8 cellular contexts compared by ENCODE assay signal in genomic region chr19:36687214-36688056, GRCh38. TPM values are rescaled to one million over a fixed set of nuclear protein-coding genes. Genes with fewer than 3 reads are reported as not detected.
DNase-seq lines count a peak whose midpoint lies in the region; TF ChIP-seq lines count a peak whose summit lies in the region.

ZNF567 (plus strand) TSS chr19:36687612; CDS start chr19:36694868, 7,256 bp downstream.

- H3K4me3 Mint-ChIP-seq in activated naive CD4-positive, alpha-beta T cell treated with anti-CD3 and anti-CD28 coated beads, Interleukin-2, amount 50 U/mL, for 24 hours = peak within 1 kb of the TSS; percentile 98

- CTCF ChIA-PET in HEK293 (lab: Yijun Ruan, JAX) = interaction anchor here (0.5 to 0.7 kb wide), 4 partner anchors 19 to 1685 kb away, joined by 3 to 4 read pairs (median 4); no protein-coding TSS in a partner anchor

- H3K27ac Mint-ChIP-seq in activated naive CD4-positive, alpha-beta T cell treated with anti-CD3 and anti-CD28 coated beads, Interleukin-2, amount 50 U/mL, for 24 hours = peak within 1 kb of the TSS; percentile 97

- H3K9me3 Mint-ChIP-seq in activated naive CD4-positive, alpha-beta T cell treated with anti-CD3 and anti-CD28 coated beads, Interleukin-2, amount 50 U/mL, for 24 hours = peaks cover 16% of the 10 kb centered on the region

- H3K9me3 ChIP-seq in HEK293 (ENCODE audit: control insufficient read depth, insufficient read depth, low read depth, low read length) (peaks cover 34% of the 10 kb centered on the region), suprapubic skin (no peaks in the 10 kb centered on the region)

- H3K36me3 Mint-ChIP-seq in activated naive CD4-positive, alpha-beta T cell treated with anti-CD3 and anti-CD28 coated beads, Interleukin-2, amount 50 U/mL, for 24 hours = peaks cover 43% of the 10 kb centered on the region

- TF ChIP-seq EP300 in suprapubic skin (IDR thresholded peaks at IDR 0.05) = no peak

- TF ChIP-seq CTCF in HEK293 (tag by site-specific recombination; IDR thresholded peaks at IDR 0.05) (peak; percentile 68), NB4 (IDR thresholded peaks at IDR 0.05; ENCODE audit: low read depth, low read length) (no peak), suprapubic skin (IDR thresholded peaks at IDR 0.05) (no peak)

- peaks cover 53 to 73% of the 10 kb centered on the region in 2 experiments for H3K36me3 ChIP-seq in HEK293 (ENCODE audit: control insufficient read depth in 2 of 2, insufficient read depth in 1 of 2, low read length in 2 of 2)
- peaks cover 30% of the 10 kb centered on the region for H3K36me3 ChIP-seq in suprapubic skin

- whole genome bisulfite sequencing in suprapubic skin = under 1% methylated on average over 45 of the region's 69 CpGs

- H3K27me3 Mint-ChIP-seq in activated naive CD4-positive, alpha-beta T cell treated with anti-CD3 and anti-CD28 coated beads, Interleukin-2, amount 50 U/mL, for 24 hours = no peaks in the 10 kb centered on the region

- no peaks in the 10 kb centered on the region for H3K27me3 ChIP-seq in suprapubic skin

- H3K4me1 ChIP-seq in HEK293 (ENCODE audit: control insufficient read depth, insufficient read depth, low read length) (peaks cover 10% of the 10 kb centered on the region; the same call in 1 of the 2 replicates), suprapubic skin (peaks cover 20% of the 10 kb centered on the region)

- peaks cover 44% of the 10 kb centered on the region for H3K4me1 Mint-ChIP-seq in activated naive CD4-positive, alpha-beta T cell treated with anti-CD3 and anti-CD28 coated beads, Interleukin-2, amount 50 U/mL, for 24 hours

- H3K27ac ChIP-seq in HEK293 (ENCODE audit: extremely low read depth, low read depth, low read length) (peak within 1 kb of the TSS; percentile 87), suprapubic skin (peak within 1 kb of the TSS; percentile 82)

- DNase-seq in GF-D8 (lab: John Stamatoyannopoulos, UW) = peak; percentile 84
- DNase-seq in NB4 (ENCODE audit: low read depth) = peak; percentile 92
- DNase-seq in SK-N-DZ (ENCODE audit: low spot score) = peak; percentile 93
- DNase-seq in glomerular endothelial cell (ENCODE audit: extremely low read depth, low read depth, low spot score) = peak; percentile 60
- DNase-seq in nucleus accumbens (lab: John Stamatoyannopoulos, UW) = peak; percentile 46 to 99 (median 93)
- DNase-seq in suprapubic skin (ENCODE audit: low spot score in 2 of 2) = peak; percentile 98

- H3K4me3 ChIP-seq in HEK293 (ENCODE audit: low read depth, low read length) = peak within 1 kb of the TSS; percentile 61
- H3K4me3 ChIP-seq in NB4 (ENCODE audit: low read depth, low read length) = peak within 1 kb of the TSS; percentile 87
- peak within 1 kb of the TSS; percentile 85 for H3K4me3 ChIP-seq in suprapubic skin

- POLR2A ChIA-PET in HEK293 (lab: Yijun Ruan, JAX) = interaction anchor here (0.6 to 3.3 kb wide), 16 partner anchors 15 to 679 kb away, joined by 3 to 20 read pairs (median 5); partner anchors contain the start of genes ZFP14, ZNF260, ZNF345 and ZNF382

- peak; percentile 69 for TF ChIP-seq POLR2A in NB4 (IDR thresholded peaks at IDR 0.05; ENCODE audit: extremely low read depth, insufficient read length)
- TF ChIP-seq POLR2A in suprapubic skin (IDR thresholded peaks at IDR 0.05) = peak; percentile 7 to 51

TF ChIP-seq in HEK293, 187 proteins besides CTCF, POLR2A, EP300 and RAD21 (continues in another document):
- TF ChIP-seq ZNF280C (tag by site-specific recombination; IDR thresholded peaks at IDR 0.05) (peak; percentile 56; the same call in 1 of the 2 replicates), ZNF266 (tag by site-specific recombination; IDR thresholded peaks at IDR 0.05; ENCODE audit: low read depth) (0 out of 2 replicates have a peak, but pooled peaks have one; percentile 47), ZNF16 (tag by site-specific recombination; IDR thresholded peaks at IDR 0.05; ENCODE audit: low read depth) (no peak), ZNF510 (tag by site-specific recombination; IDR thresholded peaks at IDR 0.05; ENCODE audit: insufficient replicate concordance) (no peak), SP7 (tag by site-specific recombination; IDR thresholded peaks at IDR 0.05) (peak; percentile 84), ZSCAN4 (tag by site-specific recombination; IDR thresholded peaks at IDR 0.05) (peak; percentile 91; the same call in 1 of the 2 replicates), ZBTB26 (tag by site-specific recombination; optimal IDR thresholded peaks at IDR 0.05) (peak; percentile 100), ZNF701 (tag by site-specific recombination; IDR thresholded peaks at IDR 0.05) (no peak), ZNF48 (tag by site-specific recombination; IDR thresholded peaks at IDR 0.05) (no peak), ZNF596 (tag by site-specific recombination; IDR thresholded peaks at IDR 0.05) (no peak), ZNF10 (tag by site-specific recombination; IDR thresholded peaks at IDR 0.05) (peak; percentile 83; the same call in 1 of the 2 replicates), ZXDB (tag by site-specific recombination; IDR thresholded peaks at IDR 0.05) (peak; percentile 94), ZNF19 (tag by site-specific recombination; IDR thresholded peaks at IDR 0.05; ENCODE audit: low read depth) (0 out of 2 replicates have a peak, but pooled peaks have one; percentile 51), ZNF138 (tag by site-specific recombination; IDR thresholded peaks at IDR 0.05; ENCODE audit: borderline replicate concordance) (no peak), ZNF548 (tag by site-specific recombination; IDR thresholded peaks at IDR 0.05) (no peak; the same call in 1 of the 2 replicates), ZNF658 (tag by site-specific recombination; IDR thresholded peaks at IDR 0.05) (peak; percentile 69; the same call in 1 of the 2 replicates), ZNF433 (tag by site-specific recombination; IDR thresholded peaks at IDR 0.05; ENCODE audit: low read depth) (0 out of 2 replicates have a peak, but pooled peaks have one; percentile 31), PRDM6 (tag by site-specific recombination; IDR thresholded peaks at IDR 0.05) (no peak; the same call in 1 of the 2 replicates)

RNA-seq across cellular contexts. Expression of gene ZNF567, which starts in this region (rescaled TPM):
- polyA plus RNA-seq in SK-N-DZ (2014; cell fraction: cytosol; rRNA removed) = 7.0 and 10.4 TPM in 2 replicates
- 17.3 and 25.4 TPM in 2 replicates for polyA plus RNA-seq in SK-N-DZ (2014; cell fraction: nucleus; rRNA removed)
- total RNA-seq in glomerular endothelial cell (4.4 and 11.0 TPM in 2 replicates), suprapubic skin (10 to 100 TPM in 2 of 4 donors, 1 to 10 TPM in 2; 7.0 to 19.8 (median 11.4) TPM)

Comparison
In these comparisons a context has a peak if more than half of its experiments do, and no peak if none do; other contexts are left out.
1. Peak in every context shown above with its lines: DNase-seq, H3K4me3 ChIP-seq and H3K27ac ChIP-seq.